ENCODE assay signal across 10 cellular contexts in the genomic region with DNA sequence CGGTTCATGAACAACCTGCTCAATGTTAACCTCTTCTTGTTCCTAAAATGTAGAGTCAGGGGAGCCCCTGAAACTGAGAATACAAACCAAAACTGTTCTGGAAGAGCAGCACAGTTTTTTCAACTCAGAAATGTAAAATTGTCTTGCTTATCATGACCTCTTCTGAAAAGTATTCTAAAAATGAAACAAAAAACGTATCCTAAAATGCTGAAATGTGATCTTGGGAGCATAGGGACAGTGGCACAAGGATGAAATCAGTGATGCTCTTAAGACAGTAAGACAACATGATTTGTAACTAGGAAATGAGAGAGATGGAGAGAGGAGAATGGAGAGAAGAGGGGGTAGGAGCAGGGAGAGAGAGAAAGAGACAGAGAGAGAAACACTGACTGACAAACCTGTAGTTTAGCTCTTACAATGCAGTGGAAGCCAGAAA. TPM values are rescaled to one million over a fixed set of nuclear protein-coding genes. Genes with fewer than 3 reads are reported as not detected.
DNase-seq lines count a peak whose midpoint lies in the region; ATAC-seq and TF ChIP-seq lines count a peak whose summit lies in the region.
"Had no signal": no experiment of that assay in that cellular context is flagged by ENCODE, and none has a peak within 500 bp of the region (broad histone marks: within the 10 kb centered on the region; RNA-seq: fewer than 3 reads in every experiment).

No MANE protein-coding gene starts in this region.

- peak overlapping the region; percentile 11 to 39 (median 23) for H3K4me3 ChIP-seq in stomach
- no peak overlapping the region for H3K4me3 ChIP-seq in effector memory CD4-positive, alpha-beta T cell (ENCODE audit: insufficient read depth, low read depth, low read length, poor library complexity, severe bottlenecking)
- no peak overlapping the region for H3K4me3 ChIP-seq in Peyer's patch

- peak overlapping the region; percentile 12 for H3K27ac Mint-ChIP-seq in dendritic cell treated with granulocyte-macrophage colony-stimulating factor and Interleukin-4, amounts not matched to agents 40 ng/mL and 50 ng/mL, for 4 days
- H3K27ac Mint-ChIP-seq: WTC11 had no signal

- H3K9me3 ChIP-seq in stomach (no peaks in the 10 kb centered on the region), Peyer's patch (no peaks in the 10 kb centered on the region)
- no peaks in the 10 kb centered on the region for H3K9me3 ChIP-seq in effector memory CD4-positive, alpha-beta T cell (ENCODE audit: control insufficient read depth, low read length)

- TF ChIP-seq POLR2A in stomach (IDR thresholded peaks at IDR 0.05) (no peak), Peyer's patch (IDR thresholded peaks at IDR 0.05) (no peak)

- H3K27me3 Mint-ChIP-seq in dendritic cell treated with granulocyte-macrophage colony-stimulating factor and Interleukin-4, amounts not matched to agents 40 ng/mL and 50 ng/mL, for 4 days = no peaks in the 10 kb centered on the region

- intact Hi-C loops in dendritic cell treated with granulocyte-macrophage colony-stimulating factor and Interleukin-4, amounts not matched to agents 40 ng/mL and 50 ng/mL, for 4 days (cut with micrococcal nuclease) = no loop called here
- intact Hi-C loops in stomach (cut with DNase I; ENCODE audit: low total_unique reads) = no loop called here

- no peak for DNase-seq in stomach
- no peak for DNase-seq in MV-4-11 (lab: John Stamatoyannopoulos, UW)
- DNase-seq in effector memory CD4-positive, alpha-beta T cell = no peak
- no peak for DNase-seq in Peyer's patch
- DNase-seq: NCI-H146 had no signal

- peaks cover 10% of the 10 kb centered on the region for H3K36me3 Mint-ChIP-seq in dendritic cell treated with granulocyte-macrophage colony-stimulating factor and Interleukin-4, amounts not matched to agents 40 ng/mL and 50 ng/mL, for 4 days (ENCODE audit: low read depth)
- H3K36me3 Mint-ChIP-seq: WTC11 had no signal

- H3K27me3 ChIP-seq in stomach = no peaks in the 10 kb centered on the region
- H3K27me3 ChIP-seq in effector memory CD4-positive, alpha-beta T cell (replicated peaks; ENCODE audit: control insufficient read depth, insufficient read depth, low read length, poor library complexity, severe bottlenecking) = no peaks in the 10 kb centered on the region
- H3K27me3 ChIP-seq in Peyer's patch = no peaks in the 10 kb centered on the region

- H3K4me1 ChIP-seq in stomach = peaks cover 38 to 91% (median 66%) of the 10 kb centered on the region in 4 donors
- H3K4me1 ChIP-seq in effector memory CD4-positive, alpha-beta T cell (ENCODE audit: control insufficient read depth, insufficient read depth, low read length, poor library complexity, severe bottlenecking) = peaks cover 17% of the 10 kb centered on the region
- peaks cover 0 to 40% (median 0%) of the 10 kb centered on the region in 4 donors for H3K4me1 ChIP-seq in Peyer's patch

- H3K27ac ChIP-seq in stomach = peak overlapping the region; percentile 73 to 83 (median 78)
- no peak overlapping the region for H3K27ac ChIP-seq in effector memory CD4-positive, alpha-beta T cell (ENCODE audit: insufficient read depth, low read length, poor library complexity, severe bottlenecking)
- peak overlapping the region in 1 of 4 donors; percentile 2 for H3K27ac ChIP-seq in Peyer's patch

- H3K36me3 ChIP-seq in stomach = peaks cover 0 to 18% (median 10%) of the 10 kb centered on the region in 4 donors
- H3K36me3 ChIP-seq in effector memory CD4-positive, alpha-beta T cell (ENCODE audit: control insufficient read depth, insufficient read depth, low read length) = no peaks in the 10 kb centered on the region
- H3K36me3 ChIP-seq in Peyer's patch = no peaks in the 10 kb centered on the region

- TF ChIP-seq EP300 in stomach (IDR thresholded peaks at IDR 0.05) = no peak

- TF ChIP-seq CTCF in stomach (IDR thresholded peaks at IDR 0.05) (no peak), Peyer's patch (IDR thresholded peaks at IDR 0.05) (no peak)

- no peaks in the 10 kb centered on the region for H3K9me3 Mint-ChIP-seq in dendritic cell treated with granulocyte-macrophage colony-stimulating factor and Interleukin-4, amounts not matched to agents 40 ng/mL and 50 ng/mL, for 4 days
- H3K9me3 Mint-ChIP-seq: nephron, WTC11 had no signal

- 24 to 49% (median 32%) methylated on average over 2 of the region's 2 CpGs for WGBS in stomach, 5 donors

- ATAC-seq in GM18868 (IDR thresholded peaks at IDR 0.05; ENCODE audit: unreplicated experiment) (peak; percentile 53), HG02759 (IDR thresholded peaks at IDR 0.05; ENCODE audit: unreplicated experiment) (peak; percentile 31)
- ATAC-seq: WTC11 had no signal

- H3K4me3 Mint-ChIP-seq in dendritic cell treated with granulocyte-macrophage colony-stimulating factor and Interleukin-4, amounts not matched to agents 40 ng/mL and 50 ng/mL, for 4 days = no peak overlapping the region
- H3K4me3 Mint-ChIP-seq: nephron, WTC11 had no signal

- H3K4me1 Mint-ChIP-seq in dendritic cell treated with granulocyte-macrophage colony-stimulating factor and Interleukin-4, amounts not matched to agents 40 ng/mL and 50 ng/mL, for 4 days (ENCODE audit: low read depth) = peaks cover 66% of the 10 kb centered on the region
- H3K4me1 Mint-ChIP-seq: WTC11 had no signal

RNA-seq across cellular contexts. Expression of a gene that starts 27.5 kb away (rescaled TPM):
- total RNA-seq in stomach (100 to 1,000 TPM in 1 of 5 donors, 10 to 100 TPM in 3, 1 to 10 TPM in 1; 1.2 to 131 (median 27.5) TPM), Peyer's patch (10 to 100 TPM; 15.4 to 80.9 (median 27.7) TPM)
- 10 to 100 TPM; 13.7 to 26.0 (median 17.6) TPM for polyA plus RNA-seq in stomach

Comparison
In these comparisons a context has a peak if more than half of its experiments do, and no peak if none do; other contexts are left out.
1. H3K4me3 ChIP-seq: peak in stomach (4 of 4); none in effector memory CD4-positive, alpha-beta T cell (single experiment) and Peyer's patch (0 of 4).